ENCODE assay signal across 9 cellular contexts in the genomic region with DNA sequence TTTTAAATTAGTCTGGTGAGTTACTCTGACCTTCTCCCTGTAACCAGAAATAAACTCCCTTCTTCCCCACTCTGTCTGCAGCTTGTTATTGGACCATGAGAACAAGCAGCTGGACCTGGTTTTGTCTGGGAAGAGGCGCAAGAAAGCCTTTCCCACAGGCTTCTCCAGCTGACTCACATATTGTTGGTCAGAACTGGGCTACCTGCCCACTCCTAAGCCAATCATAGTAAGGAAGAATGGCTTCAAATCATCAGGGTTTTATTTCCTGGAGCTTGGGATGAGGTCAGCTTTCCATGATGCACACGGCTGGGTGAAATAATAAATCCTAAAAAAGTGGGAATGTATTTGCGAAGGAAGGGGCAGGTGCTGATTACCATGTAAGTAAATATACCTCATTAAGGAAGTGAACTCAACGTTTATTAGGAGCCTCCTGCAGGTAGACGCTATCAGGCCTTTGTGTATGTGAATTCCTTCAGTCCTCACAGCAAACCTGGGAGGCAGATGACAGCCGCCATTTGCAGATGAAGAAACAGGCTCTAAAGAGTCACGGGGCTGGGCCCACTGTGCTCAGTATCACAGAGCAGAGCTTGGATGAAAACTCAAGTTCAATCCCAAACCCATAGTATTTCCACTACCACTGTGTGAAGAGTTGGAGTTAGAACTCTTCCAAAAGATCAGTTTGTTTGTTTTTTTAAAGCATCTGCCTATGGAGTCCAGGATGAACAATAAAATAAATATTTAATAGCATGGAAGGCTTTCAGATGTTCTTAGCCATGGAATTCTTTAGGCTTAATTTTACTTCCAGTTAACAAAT. TPM values are rescaled to one million over a fixed set of nuclear protein-coding genes. Genes with fewer than 3 reads are reported as not detected.
DNase-seq lines count a peak whose midpoint lies in the region; ATAC-seq and TF ChIP-seq lines count a peak whose summit lies in the region.
"Had no signal": no experiment of that assay in that cellular context is flagged by ENCODE, and none has a peak within 500 bp of the region (broad histone marks: within the 10 kb centered on the region; RNA-seq: fewer than 3 reads in every experiment).

No MANE protein-coding gene starts in this region.

- intact Hi-C loops in stomach (cut with DNase I; ENCODE audit: low total_unique reads): no loop called here

- peak overlapping the region; percentile 73 to 91 (median 88) for H3K27ac ChIP-seq in stomach
- H3K27ac ChIP-seq: HL-60 had no signal

- 14 to 31% (median 25%) methylated on average over 7 of the region's 7 CpGs for WGBS in stomach, 5 donors

- TF ChIP-seq POLR2A in stomach (IDR thresholded peaks at IDR 0.05): no peak

- H3K4me3 ChIP-seq in HFF-Myc (replicated peaks; ENCODE audit: low read depth, low read length) (peak overlapping the region; percentile 22), stomach (peak overlapping the region; percentile 8 to 40 (median 19))

- DNase-seq in HFF-Myc (ENCODE audit: extremely low read depth, low read depth) (peak; percentile 99), astrocyte of the hippocampus (ENCODE audit: low read depth, low spot score) (peak; percentile 99), hippocampal formation (lab: John Stamatoyannopoulos, UW) (peak; percentile 7 to 35), stomach (peak; percentile 91), NCI-H526 treated with DMSO at 0.1 percent for 48 hours (lab: John Stamatoyannopoulos, UW) (no peak), T-helper 9 cell (no peak)
- DNase-seq in stimulated activated CD4-positive, alpha-beta T cell treated with anti-CD3 and anti-CD28 coated beads, Interleukin-15, amount 100 ng/mL, for 24 hours: no peak

- ATAC-seq in GM21423 (IDR thresholded peaks at IDR 0.05; ENCODE audit: unreplicated experiment): no peak

- no peak for TF ChIP-seq CTCF in HFF-Myc (IDR thresholded peaks at IDR 0.05; ENCODE audit: low read depth, low read length, missing control alignments)
- TF ChIP-seq CTCF in stomach (IDR thresholded peaks at IDR 0.05): no peak

- no peaks in the 10 kb centered on the region for H3K27me3 ChIP-seq in stomach

- H3K4me1 ChIP-seq in stomach: peaks cover 33 to 52% (median 42%) of the 10 kb centered on the region in 4 donors

- no peaks in the 10 kb centered on the region for H3K36me3 ChIP-seq in stomach

- TF ChIP-seq EP300 in stomach (IDR thresholded peaks at IDR 0.05): no peak

- H3K9me3 ChIP-seq in stomach: no peaks in the 10 kb centered on the region

RNA-seq across cellular contexts. Expression of gene IL15RA, which starts 32.7 kb away (rescaled TPM):
- total RNA-seq in stomach: 10 to 100 TPM in 3 of 5 donors, 1 to 10 TPM in 2; 6.7 to 63.0 (median 16.1) TPM
- 10 to 100 TPM; 13.9 to 26.1 (median 15.7) TPM for polyA plus RNA-seq in stomach

RNA-seq across cellular contexts. Expression of gene FBH1, which starts 54.6 kb away (rescaled TPM):
- total RNA-seq in stomach: 100 to 1,000 TPM in 3 of 5 donors, 10 to 100 TPM in 2; 42.6 to 192 (median 110) TPM
- polyA plus RNA-seq in stomach: 10 to 100 TPM; 38.4 to 51.4 (median 40.3) TPM

RNA-seq across cellular contexts. Expression of gene ANKRD16, which starts 54.9 kb away (rescaled TPM):
- total RNA-seq in stomach: 100 to 1,000 TPM in 2 of 5 donors, 1 to 10 TPM in 3; 2.2 to 233 (median 8.4) TPM
- polyA plus RNA-seq in stomach: 1 to 10 TPM; 5.1 to 8.7 (median 7.0) TPM

Comparison
In these comparisons a context has a peak if more than half of its experiments do, and no peak if none do; other contexts are left out.
1. DNase-seq: peak in HFF-Myc (single experiment), astrocyte of the hippocampus (single experiment), hippocampal formation (2 of 2) and stomach (single experiment); none in NCI-H526 treated with DMSO at 0.1 percent for 48 hours (single experiment), T-helper 9 cell (single experiment) and stimulated activated CD4-positive, alpha-beta T cell treated with anti-CD3 and anti-CD28 coated beads, Interleukin-15, amount 100 ng/mL, for 24 hours (single experiment).